Comparison of ENCODE assay signal across 2 cellular contexts in genomic region chr2:238203973-238204683, GRCh38.
TF ChIP-seq lines count a peak whose summit lies in the region.

No MANE protein-coding gene starts in this region.

TF ChIP-seq in IMR-90, 13 proteins besides CTCF, POLR2A, EP300 and RAD21:
- TF ChIP-seq, protein P1, sequence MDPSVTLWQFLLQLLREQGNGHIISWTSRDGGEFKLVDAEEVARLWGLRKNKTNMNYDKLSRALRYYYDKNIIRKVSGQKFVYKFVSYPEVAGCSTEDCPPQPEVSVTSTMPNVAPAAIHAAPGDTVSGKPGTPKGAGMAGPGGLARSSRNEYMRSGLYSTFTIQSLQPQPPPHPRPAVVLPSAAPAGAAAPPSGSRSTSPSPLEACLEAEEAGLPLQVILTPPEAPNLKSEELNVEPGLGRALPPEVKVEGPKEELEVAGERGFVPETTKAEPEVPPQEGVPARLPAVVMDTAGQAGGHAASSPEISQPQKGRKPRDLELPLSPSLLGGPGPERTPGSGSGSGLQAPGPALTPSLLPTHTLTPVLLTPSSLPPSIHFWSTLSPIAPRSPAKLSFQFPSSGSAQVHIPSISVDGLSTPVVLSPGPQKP (IDR thresholded peaks at IDR 0.05; ENCODE audit: borderline replicate concordance, low read depth, low read length): no peak
- TF ChIP-seq MAZ (IDR thresholded peaks at IDR 0.05; ENCODE audit: borderline replicate concordance, low read depth, low read length) (no peak), FOS (IDR thresholded peaks at IDR 0.05; ENCODE audit: low read depth, low read length) (no peak), CHD1 (IDR thresholded peaks at IDR 0.05; ENCODE audit: low read depth, low read length) (no peak), RFX5 (IDR thresholded peaks at IDR 0.05; ENCODE audit: low read depth, low read length) (no peak), CEBPB (IDR thresholded peaks at IDR 0.05; ENCODE audit: low read depth, low read length) (no peak), BHLHE40 (IDR thresholded peaks at IDR 0.05; ENCODE audit: low read depth, low read length) (no peak), SMC3 (IDR thresholded peaks at IDR 0.05; ENCODE audit: low read depth, low read length) (no peak), NFE2L2 (IDR thresholded peaks at IDR 0.05; ENCODE audit: low read depth, low read length) (no peak), RCOR1 (IDR thresholded peaks at IDR 0.05; ENCODE audit: insufficient replicate concordance, low read length) (no peak), MXI1 (IDR thresholded peaks at IDR 0.05; ENCODE audit: borderline replicate concordance, low read depth, low read length) (no peak), MAFK (IDR thresholded peaks at IDR 0.05; ENCODE audit: low read depth, low read length) (no peak)
- TF ChIP-seq, protein P2, sequence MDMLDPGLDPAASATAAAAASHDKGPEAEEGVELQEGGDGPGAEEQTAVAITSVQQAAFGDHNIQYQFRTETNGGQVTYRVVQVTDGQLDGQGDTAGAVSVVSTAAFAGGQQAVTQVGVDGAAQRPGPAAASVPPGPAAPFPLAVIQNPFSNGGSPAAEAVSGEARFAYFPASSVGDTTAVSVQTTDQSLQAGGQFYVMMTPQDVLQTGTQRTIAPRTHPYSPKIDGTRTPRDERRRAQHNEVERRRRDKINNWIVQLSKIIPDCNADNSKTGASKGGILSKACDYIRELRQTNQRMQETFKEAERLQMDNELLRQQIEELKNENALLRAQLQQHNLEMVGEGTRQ (IDR thresholded peaks at IDR 0.05; ENCODE audit: low read depth, low read length): no peak

TF ChIP-seq in HepG2, 621 proteins besides CTCF, POLR2A, EP300 and RAD21 (continues in another document):
- TF ChIP-seq CHD2 (IDR thresholded peaks at IDR 0.05; ENCODE audit: low read depth, low read length) (no peak), STAG1 (CRISPR knock-in tag; IDR thresholded peaks at IDR 0.05) (no peak), ZBTB21 (CRISPR knock-in tag; IDR thresholded peaks at IDR 0.05) (no peak), AHDC1 (CRISPR knock-in tag; IDR thresholded peaks at IDR 0.05; ENCODE audit: borderline replicate concordance) (no peak), ZNF792 (CRISPR knock-in tag; IDR thresholded peaks at IDR 0.05) (no peak), ZNF761 (CRISPR knock-in tag; conservative IDR thresholded peaks at IDR 0.05) (no peak), MED8 (CRISPR knock-in tag; IDR thresholded peaks at IDR 0.05; ENCODE audit: insufficient replicate concordance) (peak; percentile 56), GABPA (IDR thresholded peaks at IDR 0.05; ENCODE audit: low read depth, low read length) (no peak), GABPA (CRISPR knock-in tag; IDR thresholded peaks at IDR 0.05; ENCODE audit: low read depth) (no peak), EED (CRISPR knock-in tag; IDR thresholded peaks at IDR 0.05) (peak; percentile 76; the same call in 1 of the 2 replicates), GMEB1 (CRISPR knock-in tag; IDR thresholded peaks at IDR 0.05; ENCODE audit: borderline replicate concordance) (no peak), RXRB (CRISPR knock-in tag; IDR thresholded peaks at IDR 0.05; ENCODE audit: borderline replicate concordance) (0 out of 2 replicates have a peak, but pooled peaks have one; percentile 4), SP140L (CRISPR knock-in tag; IDR thresholded peaks at IDR 0.05; ENCODE audit: borderline replicate concordance) (no peak), HOXD1 (CRISPR knock-in tag; IDR thresholded peaks at IDR 0.05) (no peak), ZNF296 (CRISPR knock-in tag; conservative IDR thresholded peaks at IDR 0.05) (0 out of 2 replicates have a peak, but pooled peaks have one; percentile 18), CENPT (CRISPR knock-in tag; IDR thresholded peaks at IDR 0.05; ENCODE audit: low read depth) (no peak), ZNF747 (CRISPR knock-in tag; IDR thresholded peaks at IDR 0.05; ENCODE audit: borderline replicate concordance) (peak; percentile 67; the same call in 1 of the 2 replicates), SMYD3 (CRISPR knock-in tag; IDR thresholded peaks at IDR 0.05) (peak; percentile 37; the same call in 1 of the 2 replicates), ZZZ3 (CRISPR knock-in tag; IDR thresholded peaks at IDR 0.05; ENCODE audit: borderline replicate concordance) (no peak), ZNF446 (CRISPR knock-in tag; IDR thresholded peaks at IDR 0.05) (no peak), FIP1L1 (IDR thresholded peaks at IDR 0.05; ENCODE audit: borderline replicate concordance, insufficient read depth, low read depth, low read length) (no peak), NCOR1 (IDR thresholded peaks at IDR 0.05; ENCODE audit: borderline replicate concordance, low read length) (no peak), KLF15 (CRISPR knock-in tag; IDR thresholded peaks at IDR 0.05; ENCODE audit: borderline replicate concordance) (no peak), HOXA9 (CRISPR knock-in tag; IDR thresholded peaks at IDR 0.05; ENCODE audit: borderline replicate concordance) (no peak)
- TF ChIP-seq, protein P3, sequence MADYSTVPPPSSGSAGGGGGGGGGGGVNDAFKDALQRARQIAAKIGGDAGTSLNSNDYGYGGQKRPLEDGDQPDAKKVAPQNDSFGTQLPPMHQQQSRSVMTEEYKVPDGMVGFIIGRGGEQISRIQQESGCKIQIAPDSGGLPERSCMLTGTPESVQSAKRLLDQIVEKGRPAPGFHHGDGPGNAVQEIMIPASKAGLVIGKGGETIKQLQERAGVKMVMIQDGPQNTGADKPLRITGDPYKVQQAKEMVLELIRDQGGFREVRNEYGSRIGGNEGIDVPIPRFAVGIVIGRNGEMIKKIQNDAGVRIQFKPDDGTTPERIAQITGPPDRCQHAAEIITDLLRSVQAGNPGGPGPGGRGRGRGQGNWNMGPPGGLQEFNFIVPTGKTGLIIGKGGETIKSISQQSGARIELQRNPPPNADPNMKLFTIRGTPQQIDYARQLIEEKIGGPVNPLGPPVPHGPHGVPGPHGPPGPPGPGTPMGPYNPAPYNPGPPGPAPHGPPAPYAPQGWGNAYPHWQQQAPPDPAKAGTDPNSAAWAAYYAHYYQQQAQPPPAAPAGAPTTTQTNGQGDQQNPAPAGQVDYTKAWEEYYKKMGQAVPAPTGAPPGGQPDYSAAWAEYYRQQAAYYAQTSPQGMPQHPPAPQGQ (CRISPR knock-in tag; IDR thresholded peaks at IDR 0.05; ENCODE audit: borderline replicate concordance): no peak
- TF ChIP-seq, protein P4, sequence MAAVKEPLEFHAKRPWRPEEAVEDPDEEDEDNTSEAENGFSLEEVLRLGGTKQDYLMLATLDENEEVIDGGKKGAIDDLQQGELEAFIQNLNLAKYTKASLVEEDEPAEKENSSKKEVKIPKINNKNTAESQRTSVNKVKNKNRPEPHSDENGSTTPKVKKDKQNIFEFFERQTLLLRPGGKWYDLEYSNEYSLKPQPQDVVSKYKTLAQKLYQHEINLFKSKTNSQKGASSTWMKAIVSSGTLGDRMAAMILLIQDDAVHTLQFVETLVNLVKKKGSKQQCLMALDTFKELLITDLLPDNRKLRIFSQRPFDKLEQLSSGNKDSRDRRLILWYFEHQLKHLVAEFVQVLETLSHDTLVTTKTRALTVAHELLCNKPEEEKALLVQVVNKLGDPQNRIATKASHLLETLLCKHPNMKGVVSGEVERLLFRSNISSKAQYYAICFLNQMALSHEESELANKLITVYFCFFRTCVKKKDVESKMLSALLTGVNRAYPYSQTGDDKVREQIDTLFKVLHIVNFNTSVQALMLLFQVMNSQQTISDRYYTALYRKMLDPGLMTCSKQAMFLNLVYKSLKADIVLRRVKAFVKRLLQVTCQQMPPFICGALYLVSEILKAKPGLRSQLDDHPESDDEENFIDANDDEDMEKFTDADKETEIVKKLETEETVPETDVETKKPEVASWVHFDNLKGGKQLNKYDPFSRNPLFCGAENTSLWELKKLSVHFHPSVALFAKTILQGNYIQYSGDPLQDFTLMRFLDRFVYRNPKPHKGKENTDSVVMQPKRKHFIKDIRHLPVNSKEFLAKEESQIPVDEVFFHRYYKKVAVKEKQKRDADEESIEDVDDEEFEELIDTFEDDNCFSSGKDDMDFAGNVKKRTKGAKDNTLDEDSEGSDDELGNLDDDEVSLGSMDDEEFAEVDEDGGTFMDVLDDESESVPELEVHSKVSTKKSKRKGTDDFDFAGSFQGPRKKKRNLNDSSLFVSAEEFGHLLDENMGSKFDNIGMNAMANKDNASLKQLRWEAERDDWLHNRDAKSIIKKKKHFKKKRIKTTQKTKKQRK (IDR thresholded peaks at IDR 0.05; ENCODE audit: low read length): no peak
- TF ChIP-seq, protein P5, sequence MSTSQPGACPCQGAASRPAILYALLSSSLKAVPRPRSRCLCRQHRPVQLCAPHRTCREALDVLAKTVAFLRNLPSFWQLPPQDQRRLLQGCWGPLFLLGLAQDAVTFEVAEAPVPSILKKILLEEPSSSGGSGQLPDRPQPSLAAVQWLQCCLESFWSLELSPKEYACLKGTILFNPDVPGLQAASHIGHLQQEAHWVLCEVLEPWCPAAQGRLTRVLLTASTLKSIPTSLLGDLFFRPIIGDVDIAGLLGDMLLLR (CRISPR knock-in tag; IDR thresholded peaks at IDR 0.05): peak; percentile 26; the same call in 1 of the 2 replicates
- TF ChIP-seq, protein P6, sequence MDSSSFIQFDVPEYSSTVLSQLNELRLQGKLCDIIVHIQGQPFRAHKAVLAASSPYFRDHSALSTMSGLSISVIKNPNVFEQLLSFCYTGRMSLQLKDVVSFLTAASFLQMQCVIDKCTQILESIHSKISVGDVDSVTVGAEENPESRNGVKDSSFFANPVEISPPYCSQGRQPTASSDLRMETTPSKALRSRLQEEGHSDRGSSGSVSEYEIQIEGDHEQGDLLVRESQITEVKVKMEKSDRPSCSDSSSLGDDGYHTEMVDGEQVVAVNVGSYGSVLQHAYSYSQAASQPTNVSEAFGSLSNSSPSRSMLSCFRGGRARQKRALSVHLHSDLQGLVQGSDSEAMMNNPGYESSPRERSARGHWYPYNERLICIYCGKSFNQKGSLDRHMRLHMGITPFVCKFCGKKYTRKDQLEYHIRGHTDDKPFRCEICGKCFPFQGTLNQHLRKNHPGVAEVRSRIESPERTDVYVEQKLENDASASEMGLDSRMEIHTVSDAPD (CRISPR knock-in tag; IDR thresholded peaks at IDR 0.05): 0 out of 2 replicates have a peak, but pooled peaks have one; percentile 29
- TF ChIP-seq, protein P7, sequence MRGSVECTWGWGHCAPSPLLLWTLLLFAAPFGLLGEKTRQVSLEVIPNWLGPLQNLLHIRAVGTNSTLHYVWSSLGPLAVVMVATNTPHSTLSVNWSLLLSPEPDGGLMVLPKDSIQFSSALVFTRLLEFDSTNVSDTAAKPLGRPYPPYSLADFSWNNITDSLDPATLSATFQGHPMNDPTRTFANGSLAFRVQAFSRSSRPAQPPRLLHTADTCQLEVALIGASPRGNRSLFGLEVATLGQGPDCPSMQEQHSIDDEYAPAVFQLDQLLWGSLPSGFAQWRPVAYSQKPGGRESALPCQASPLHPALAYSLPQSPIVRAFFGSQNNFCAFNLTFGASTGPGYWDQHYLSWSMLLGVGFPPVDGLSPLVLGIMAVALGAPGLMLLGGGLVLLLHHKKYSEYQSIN (CRISPR knock-in tag; IDR thresholded peaks at IDR 0.05; ENCODE audit: borderline replicate concordance): no peak
